1 cellular context compared by ENCODE assay signal in genomic region chr10:97861351-97861750, GRCh38.
TF ChIP-seq lines count a peak whose summit lies in the region.

No MANE protein-coding gene starts in this region.

TF ChIP-seq in WTC11, 78 proteins besides CTCF, POLR2A, EP300 and RAD21 (continued from another document):
- TF ChIP-seq AR (CRISPR knock-in tag; IDR thresholded peaks at IDR 0.05) (no peak), PRRX2 (CRISPR knock-in tag; IDR thresholded peaks at IDR 0.05) (no peak), ZNF121 (CRISPR knock-in tag; IDR thresholded peaks at IDR 0.05) (no peak)
- TF ChIP-seq, protein P1, sequence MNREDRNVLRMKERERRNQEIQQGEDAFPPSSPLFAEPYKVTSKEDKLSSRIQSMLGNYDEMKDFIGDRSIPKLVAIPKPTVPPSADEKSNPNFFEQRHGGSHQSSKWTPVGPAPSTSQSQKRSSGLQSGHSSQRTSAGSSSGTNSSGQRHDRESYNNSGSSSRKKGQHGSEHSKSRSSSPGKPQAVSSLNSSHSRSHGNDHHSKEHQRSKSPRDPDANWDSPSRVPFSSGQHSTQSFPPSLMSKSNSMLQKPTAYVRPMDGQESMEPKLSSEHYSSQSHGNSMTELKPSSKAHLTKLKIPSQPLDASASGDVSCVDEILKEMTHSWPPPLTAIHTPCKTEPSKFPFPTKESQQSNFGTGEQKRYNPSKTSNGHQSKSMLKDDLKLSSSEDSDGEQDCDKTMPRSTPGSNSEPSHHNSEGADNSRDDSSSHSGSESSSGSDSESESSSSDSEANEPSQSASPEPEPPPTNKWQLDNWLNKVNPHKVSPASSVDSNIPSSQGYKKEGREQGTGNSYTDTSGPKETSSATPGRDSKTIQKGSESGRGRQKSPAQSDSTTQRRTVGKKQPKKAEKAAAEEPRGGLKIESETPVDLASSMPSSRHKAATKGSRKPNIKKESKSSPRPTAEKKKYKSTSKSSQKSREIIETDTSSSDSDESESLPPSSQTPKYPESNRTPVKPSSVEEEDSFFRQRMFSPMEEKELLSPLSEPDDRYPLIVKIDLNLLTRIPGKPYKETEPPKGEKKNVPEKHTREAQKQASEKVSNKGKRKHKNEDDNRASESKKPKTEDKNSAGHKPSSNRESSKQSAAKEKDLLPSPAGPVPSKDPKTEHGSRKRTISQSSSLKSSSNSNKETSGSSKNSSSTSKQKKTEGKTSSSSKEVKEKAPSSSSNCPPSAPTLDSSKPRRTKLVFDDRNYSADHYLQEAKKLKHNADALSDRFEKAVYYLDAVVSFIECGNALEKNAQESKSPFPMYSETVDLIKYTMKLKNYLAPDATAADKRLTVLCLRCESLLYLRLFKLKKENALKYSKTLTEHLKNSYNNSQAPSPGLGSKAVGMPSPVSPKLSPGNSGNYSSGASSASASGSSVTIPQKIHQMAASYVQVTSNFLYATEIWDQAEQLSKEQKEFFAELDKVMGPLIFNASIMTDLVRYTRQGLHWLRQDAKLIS (CRISPR knock-in tag; IDR thresholded peaks at IDR 0.05; ENCODE audit: borderline replicate concordance), result no peak
